In the genomic region with DNA sequence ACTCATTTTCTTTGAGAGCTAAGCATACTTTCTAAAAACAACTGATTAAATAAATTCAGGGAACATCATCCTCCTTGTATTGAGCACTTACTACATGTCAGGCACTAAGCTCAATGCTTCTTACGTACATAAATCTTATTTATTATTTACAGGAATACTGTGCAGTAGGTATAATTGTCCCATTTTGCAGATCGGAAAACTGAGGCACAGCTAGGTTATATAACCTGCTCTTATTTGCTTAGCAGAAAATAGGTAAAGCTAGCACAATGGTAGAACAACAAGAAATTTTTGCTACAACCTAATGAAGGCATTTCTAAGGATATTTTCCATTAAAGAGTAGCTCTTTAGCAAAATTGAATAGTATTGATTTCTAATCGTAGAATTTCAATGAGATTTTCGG, we compare ENCODE assay signal across 16 cellular contexts.
"Had no signal": no experiment of that assay in that cellular context is flagged by ENCODE, and none has a peak within 500 bp of the region (broad histone marks: within the 10 kb centered on the region; RNA-seq: fewer than 3 reads in every experiment).

No MANE protein-coding gene starts in this region.

- H3K36me3 ChIP-seq: esophagus muscularis mucosa, gastroesophageal sphincter, heart left ventricle, left lung, lower lobe of right lung had no signal

- H3K4me1 ChIP-seq: esophagus muscularis mucosa, foreskin keratinocyte, gastroesophageal sphincter, left lung, lower lobe of right lung had no signal

- DNase-seq: dermis blood vessel endothelial cell; dorsolateral prefrontal cortex; effector CD4-positive, alpha-beta T cell; effector memory CD4-positive, alpha-beta T cell; foreskin keratinocyte; heart left ventricle; hippocampal formation; left cardiac atrium; left lung; left ventricle myocardium superior; lower lobe of right lung; mucosa of descending colon; naive B cell had no signal

- H3K27ac ChIP-seq: coronary artery, dorsolateral prefrontal cortex, esophagus muscularis mucosa, foreskin keratinocyte, gastroesophageal sphincter, left lung, lower lobe of right lung had no signal

- H3K9me3 ChIP-seq: esophagus muscularis mucosa, gastroesophageal sphincter, heart left ventricle, left lung, lower lobe of right lung, mucosa of descending colon had no signal

- H3K27me3 ChIP-seq: dorsolateral prefrontal cortex, esophagus muscularis mucosa, foreskin keratinocyte, gastroesophageal sphincter, heart left ventricle, left lung had no signal

- H3K4me3 ChIP-seq: coronary artery, dorsolateral prefrontal cortex, esophagus muscularis mucosa, gastroesophageal sphincter, heart left ventricle, left lung, lower lobe of right lung, mucosa of descending colon had no signal
